14 cellular contexts compared by ENCODE assay signal in the genomic region with DNA sequence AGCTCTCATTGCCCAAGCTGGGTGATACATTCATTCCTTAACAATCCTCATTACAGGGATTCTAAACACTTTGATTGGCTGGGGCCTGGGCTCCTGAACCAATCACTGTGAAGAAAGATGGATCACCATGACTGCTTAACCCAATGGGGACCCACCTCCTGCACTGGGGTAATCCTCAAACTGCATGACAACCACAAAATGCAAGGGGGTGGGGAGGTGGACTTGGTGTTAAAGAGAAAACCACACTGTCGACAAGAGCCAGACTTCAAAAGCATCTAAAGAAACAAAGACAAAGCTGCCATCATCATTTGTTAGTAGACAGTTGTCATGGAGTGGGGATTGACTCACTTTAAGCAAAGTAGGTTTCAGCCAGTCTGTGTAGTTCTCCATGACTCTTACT.
DNase-seq lines count a peak whose midpoint lies in the region; ATAC-seq and TF ChIP-seq lines count a peak whose summit lies in the region.
"Had no signal": no experiment of that assay in that cellular context is flagged by ENCODE, and none has a peak within 500 bp of the region (broad histone marks: within the 10 kb centered on the region; RNA-seq: fewer than 3 reads in every experiment).

No MANE protein-coding gene starts in this region.

- H3K27me3 ChIP-seq in DND-41 (ENCODE audit: insufficient read depth, low read length, poor library complexity) (no peaks in the 10 kb centered on the region), foreskin keratinocyte (peaks cover 6% of the 10 kb centered on the region), tibial artery (no peaks in the 10 kb centered on the region)
- H3K27me3 ChIP-seq: BLaER1 treated with 17β-estradiol and CSF1 and Interleukin-3, amounts not matched to agents 10 nM and 100 nM had no signal

- H3K27ac ChIP-seq in DND-41 (ENCODE audit: low read length) (no peak overlapping the region), KOPT-K1 (ENCODE audit: low read depth, low read length, poor library complexity, severe bottlenecking) (peak overlapping the region; percentile 7), foreskin keratinocyte (no peak overlapping the region), tibial artery (peak overlapping the region; percentile 14 to 43)
- H3K27ac ChIP-seq: BLaER1 treated with 17β-estradiol and CSF1 and Interleukin-3, amounts not matched to agents 10 nM and 100 nM; GM23248 had no signal

- H3K36me3 Mint-ChIP-seq in mesothelial cell of epicardium, result no peaks in the 10 kb centered on the region
- H3K36me3 Mint-ChIP-seq: CD4-positive, CD25-positive, alpha-beta regulatory T cell had no signal

- no peak overlapping the region for H3K4me3 ChIP-seq in DND-41 (ENCODE audit: low read depth in 1 of 2, low read length in 2 of 2)
- no peak overlapping the region for H3K4me3 ChIP-seq in tibial artery
- H3K4me3 ChIP-seq: BLaER1 treated with 17β-estradiol and CSF1 and Interleukin-3, amounts not matched to agents 10 nM and 100 nM; GM12878; GM23248 had no signal

- H3K27me3 Mint-ChIP-seq in mesothelial cell of epicardium (ENCODE audit: low read depth), result no peaks in the 10 kb centered on the region
- H3K27me3 Mint-ChIP-seq: CD4-positive, CD25-positive, alpha-beta regulatory T cell had no signal

- no peaks in the 10 kb centered on the region for H3K36me3 ChIP-seq in DND-41 (ENCODE audit: insufficient read depth, low read length)
- no peaks in the 10 kb centered on the region for H3K36me3 ChIP-seq in KOPT-K1 (ENCODE audit: insufficient read depth, low read length)
- H3K36me3 ChIP-seq in tibial artery, result no peaks in the 10 kb centered on the region
- H3K36me3 ChIP-seq: BLaER1 treated with 17β-estradiol and CSF1 and Interleukin-3, amounts not matched to agents 10 nM and 100 nM had no signal

- H3K4me1 ChIP-seq in DND-41 (ENCODE audit: insufficient read depth, low read length) (peaks cover 11% of the 10 kb centered on the region), foreskin keratinocyte (no peaks in the 10 kb centered on the region), tibial artery (peaks cover 0 to 31% (median 13%) of the 10 kb centered on the region in 4 donors)
- H3K4me1 ChIP-seq: BLaER1 treated with 17β-estradiol and CSF1 and Interleukin-3, amounts not matched to agents 10 nM and 100 nM had no signal

- H3K9me3 Mint-ChIP-seq in mesothelial cell of epicardium, result no peaks in the 10 kb centered on the region

- intact Hi-C loops in tibial artery (cut with DNase I; ENCODE audit: low total_unique reads), result no loop called here

- H3K79me2 ChIP-seq in DND-41 (ENCODE audit: insufficient read depth, low read length), result no peaks in the 10 kb centered on the region

- H4K20me1 ChIP-seq in DND-41 (ENCODE audit: insufficient read depth, low read length), result no peaks in the 10 kb centered on the region
- H4K20me1 ChIP-seq: BLaER1 treated with 17β-estradiol and CSF1 and Interleukin-3, amounts not matched to agents 10 nM and 100 nM had no signal

- H3K4me3 Mint-ChIP-seq in mesothelial cell of epicardium, result no peak overlapping the region
- H3K4me3 Mint-ChIP-seq: CD4-positive, CD25-positive, alpha-beta regulatory T cell had no signal

- DNase-seq in DND-41 (peak; percentile 75), foreskin keratinocyte (no peak), tibial artery (no peak), mesothelial cell of epicardium (ENCODE audit: low spot score in 2 of 2, unreplicated experiment in 2 of 2) (no peak), left lobe of liver (ENCODE audit: low spot score) (no peak)
- no peak for DNase-seq in stimulated activated CD4-positive, alpha-beta T cell treated with anti-CD3 and anti-CD28 coated beads, Interleukin-1b, Interleukin-23, amount 100 ng/mL, for 48 hours
- DNase-seq: ACHN; CD4-positive, CD25-positive, alpha-beta regulatory T cell; DMS53; GM23248 had no signal

- H3K4me1 Mint-ChIP-seq in mesothelial cell of epicardium, result peaks cover 31% of the 10 kb centered on the region
- H3K4me1 Mint-ChIP-seq: CD4-positive, CD25-positive, alpha-beta regulatory T cell had no signal

- ATAC-seq in DND-41 (ENCODE audit: insufficient read depth, low read depth) (peak; percentile 95), foreskin keratinocyte (peak; percentile 15), left lobe of liver (no peak)
- ATAC-seq: GM12878, HCT116 had no signal

- peak overlapping the region; percentile 45 for H2AFZ ChIP-seq in DND-41 (ENCODE audit: low read depth, low read length)
- H2AFZ ChIP-seq: GM23248 had no signal

- H3K9me3 ChIP-seq in DND-41 (ENCODE audit: insufficient read depth, low read length, severe bottlenecking) (no peaks in the 10 kb centered on the region), KOPT-K1 (ENCODE audit: insufficient read depth, low read length, poor library complexity, severe bottlenecking) (no peaks in the 10 kb centered on the region), tibial artery (no peaks in the 10 kb centered on the region)
- H3K9me3 ChIP-seq: BLaER1 treated with 17β-estradiol and CSF1 and Interleukin-3, amounts not matched to agents 10 nM and 100 nM had no signal

- H3K4me2 ChIP-seq in DND-41 (ENCODE audit: insufficient read depth, low read length), result no peak overlapping the region
- H3K4me2 ChIP-seq: BLaER1 treated with 17β-estradiol and CSF1 and Interleukin-3, amounts not matched to agents 10 nM and 100 nM had no signal

- TF ChIP-seq CTCF in DND-41 (IDR thresholded peaks at IDR 0.05; ENCODE audit: borderline replicate concordance, extremely low read depth, low read length, poor library complexity, severe bottlenecking), result no peak
- TF ChIP-seq CTCF in foreskin keratinocyte (conservative IDR thresholded peaks at IDR 0.05), result no peak
- no peak for TF ChIP-seq CTCF in tibial artery (IDR thresholded peaks at IDR 0.05)
- TF ChIP-seq CTCF in mesothelial cell of epicardium (IDR thresholded peaks at IDR 0.05; ENCODE audit: unreplicated experiment), result no peak

- no peak overlapping the region for H3K27ac Mint-ChIP-seq in mesothelial cell of epicardium
- H3K27ac Mint-ChIP-seq: CD4-positive, CD25-positive, alpha-beta regulatory T cell had no signal

- H3K9ac ChIP-seq in DND-41 (ENCODE audit: low read depth, low read length), result no peak overlapping the region
- H3K9ac ChIP-seq: BLaER1 treated with 17β-estradiol and CSF1 and Interleukin-3, amounts not matched to agents 10 nM and 100 nM; GM23248 had no signal

Comparison
In these comparisons a context has a peak if more than half of its experiments do, and no peak if none do; other contexts are left out.
1. H3K27ac ChIP-seq: peak in KOPT-K1 (single experiment) and tibial artery (2 of 2); none in DND-41 (single experiment) and foreskin keratinocyte (single experiment).